In genomic region chr3:156939315-156939714, GRCh38 we compare ENCODE assay signal across 6 cellular contexts.
"Had no signal": no experiment of that assay in that cellular context is flagged by ENCODE, and none has a peak within 500 bp of the region (broad histone marks: within the 10 kb centered on the region; RNA-seq: fewer than 3 reads in every experiment).

No MANE protein-coding gene starts in this region.

- H3K9ac ChIP-seq: KMS-11 had no signal

- H3K27ac ChIP-seq: KMS-11 had no signal

- ATAC-seq: GM23338 had no signal

- H2AFZ ChIP-seq: GM23338 had no signal

- FAIRE-seq: HTR-8/SVneo had no signal

- H3K4me2 ChIP-seq: GM23338, KMS-11 had no signal

- H3K4me3 ChIP-seq: GM23338 had no signal

- DNase-seq: H9, HCEC 1CT, KBM-7 had no signal
